ENCODE assay signal across 24 cellular contexts in the genomic region with DNA sequence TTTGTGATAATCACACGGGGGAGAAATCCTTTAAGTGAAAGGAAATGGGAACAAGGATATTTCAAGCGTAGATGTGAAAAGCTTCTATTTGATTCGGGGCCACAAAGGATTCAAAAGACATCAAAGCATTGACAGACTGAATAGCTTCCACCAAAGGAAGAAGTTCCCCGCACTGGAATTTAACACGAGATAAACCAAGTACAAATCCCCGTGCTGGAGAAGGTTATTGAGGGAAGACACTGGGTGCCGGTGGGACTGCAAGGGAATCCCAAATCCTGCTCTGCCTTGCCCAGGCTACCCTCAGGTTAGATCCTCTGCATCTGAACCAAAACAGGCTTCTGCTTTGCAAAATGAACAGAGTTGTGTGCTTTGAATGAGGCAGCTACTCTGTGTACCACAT.
"Had no signal": no experiment of that assay in that cellular context is flagged by ENCODE, and none has a peak within 500 bp of the region (broad histone marks: within the 10 kb centered on the region; RNA-seq: fewer than 3 reads in every experiment).

No MANE protein-coding gene starts in this region.

- H3K36me3 Mint-ChIP-seq: activated naive CD8-positive, alpha-beta T cell treated with anti-CD3 and anti-CD28 coated beads for 36 hours; stimulated activated naive B cell treated with anti-CD40 and anti-IgM and Interleukin-4, amounts not matched to agents 10 μg/mL and 1 μg/mL and 100 μg/mL, for 72 hours had no signal

- DNase-seq: activated CD8-positive, alpha-beta memory T cell treated with anti-CD3 and anti-CD28 coated beads for 24 hours; activated CD8-positive, alpha-beta memory T cell treated with anti-CD3 and anti-CD28 coated beads, Interleukin-2, amount 50 U/mL, for 4 hours; activated naive CD4-positive, alpha-beta T cell treated with Interleukin-2 at 50 U/mL for 16 hours; activated naive CD8-positive, alpha-beta T cell treated with anti-CD3 and anti-CD28 coated beads for 36 hours; activated T-cell treated with anti-CD3 and anti-CD28 coated beads, Interleukin-2, amount 50 U/mL, for 24 hours; cerebellar nuclear complex; cortex of kidney; esophagus squamous epithelium; gastrocnemius medialis; hippocampal formation; left cardiac atrium; retina; stimulated activated CD4-positive, alpha-beta T cell treated with anti-CD3 and anti-CD28 coated beads, Interleukin-2, amount 100 ng/mL, for 48 hours; stimulated activated CD8-positive, alpha-beta memory T cell treated with anti-CD3 and anti-CD28 coated beads, Interleukin-4, amount 100 ng/mL, for 48 hours; stimulated activated naive B cell treated with anti-CD40 and anti-IgM and Interleukin-4, amounts not matched to agents 10 μg/mL and 1 μg/mL and 100 μg/mL, for 72 hours; T1000; transverse colon; uterus had no signal

- H3K36me3 ChIP-seq: esophagus squamous epithelium, gastrocnemius medialis, transverse colon, uterus had no signal

- H3K9me3 Mint-ChIP-seq: activated naive CD8-positive, alpha-beta T cell treated with anti-CD3 and anti-CD28 coated beads for 36 hours; activated T-cell treated with anti-CD3 and anti-CD28 coated beads, Interleukin-2, amount 50 U/mL, for 24 hours; activated T-helper 2 cell treated with anti-CD3 and anti-CD28 coated beads, Interferon-gamma antibody, Interleukin-2, Interleukin-4, amounts not matched to agents 10 μg/mL and 5 μg/mL and 100 μg/mL, durations not matched to agents 14 hours and 24 hours and 36 hours; endodermal cell; nephron; stimulated activated naive B cell treated with anti-CD40 and anti-IgM and Interleukin-4, amounts not matched to agents 10 μg/mL and 1 μg/mL and 100 μg/mL, for 72 hours had no signal

- H3K27ac Mint-ChIP-seq: activated naive CD8-positive, alpha-beta T cell treated with anti-CD3 and anti-CD28 coated beads for 36 hours; activated T-cell treated with anti-CD3 and anti-CD28 coated beads, Interleukin-2, amount 50 U/mL, for 24 hours; activated T-helper 2 cell treated with anti-CD3 and anti-CD28 coated beads, Interferon-gamma antibody, Interleukin-2, Interleukin-4, amounts not matched to agents 10 μg/mL and 5 μg/mL and 100 μg/mL, durations not matched to agents 14 hours and 24 hours and 36 hours; endodermal cell; nephron; progenitor cell of endocrine pancreas; stimulated activated naive B cell treated with anti-CD40 and anti-IgM and Interleukin-4, amounts not matched to agents 10 μg/mL and 1 μg/mL and 100 μg/mL, for 72 hours; WTC11 had no signal

- ATAC-seq: gastrocnemius medialis; left cardiac atrium; stimulated activated naive B cell treated with anti-CD40 and anti-IgM and Interleukin-4, amounts not matched to agents 10 μg/mL and 1 μg/mL and 100 μg/mL, for 72 hours; WTC11 had no signal

- H3K4me3 ChIP-seq: esophagus squamous epithelium, gastrocnemius medialis, transverse colon, uterus had no signal

- H3K4me3 Mint-ChIP-seq: activated naive CD8-positive, alpha-beta T cell treated with anti-CD3 and anti-CD28 coated beads for 36 hours; activated T-cell treated with anti-CD3 and anti-CD28 coated beads, Interleukin-2, amount 50 U/mL, for 24 hours; endodermal cell; nephron; stimulated activated naive B cell treated with anti-CD40 and anti-IgM and Interleukin-4, amounts not matched to agents 10 μg/mL and 1 μg/mL and 100 μg/mL, for 72 hours; WTC11 had no signal

- H3K27ac ChIP-seq: esophagus squamous epithelium, gastrocnemius medialis, transverse colon, uterus had no signal

- H3K4me1 Mint-ChIP-seq: nephron; stimulated activated naive B cell treated with anti-CD40 and anti-IgM and Interleukin-4, amounts not matched to agents 10 μg/mL and 1 μg/mL and 100 μg/mL, for 72 hours; WTC11 had no signal

- FAIRE-seq: islet of Langerhans had no signal

- H3K9me3 ChIP-seq: esophagus squamous epithelium, gastrocnemius medialis, transverse colon, uterus had no signal

- H3K4me1 ChIP-seq: gastrocnemius medialis, transverse colon, uterus had no signal
